ENCODE assay signal across 8 cellular contexts in genomic region chr1:55702064-55702463, GRCh38.
DNase-seq lines count a peak whose midpoint lies in the region; ATAC-seq and TF ChIP-seq lines count a peak whose summit lies in the region.

No MANE protein-coding gene starts in this region.

- no peak overlapping the region for H3K27ac ChIP-seq in CD8-positive, alpha-beta T cell (ENCODE audit: low read depth, low read length)
- H3K27ac ChIP-seq in left lung = no peak overlapping the region

- H3K27me3 Mint-ChIP-seq in CD8-positive, alpha-beta T cell (ENCODE audit: low read depth) = peaks cover 9% of the 10 kb centered on the region
- no peaks in the 10 kb centered on the region for H3K27me3 Mint-ChIP-seq in activated T-cell treated with anti-CD3 and anti-CD28 coated beads, Interleukin-2, amount 50 U/mL, for 4 hours (ENCODE audit: low read depth)

- no peak overlapping the region for H3K9ac ChIP-seq in adipocyte (ENCODE audit: low read length)

- DNase-seq in CD8-positive, alpha-beta T cell = no peak
- peak; percentile 41 for DNase-seq in HuH-7 (ENCODE audit: low spot score)
- DNase-seq in adipocyte (ENCODE audit: low read depth) = peak; percentile 24
- no peak for DNase-seq in left lung
- DNase-seq in HuH-7.5 (ENCODE audit: low spot score) = no peak
- no peak for DNase-seq in NCI-H128 (lab: John Stamatoyannopoulos, UW; ENCODE audit: unreplicated experiment)
- no peak for DNase-seq in activated T-cell treated with anti-CD3 and anti-CD28 coated beads, Interleukin-2, amount 50 U/mL, for 4 hours

- H3K4me1 Mint-ChIP-seq in CD8-positive, alpha-beta T cell (ENCODE audit: low read depth) = no peaks in the 10 kb centered on the region
- H3K4me1 Mint-ChIP-seq in activated T-cell treated with anti-CD3 and anti-CD28 coated beads, Interleukin-2, amount 50 U/mL, for 4 hours (ENCODE audit: low read depth) = no peaks in the 10 kb centered on the region

- H3K9me3 ChIP-seq in CD8-positive, alpha-beta T cell (ENCODE audit: low read length) = no peaks in the 10 kb centered on the region
- no peaks in the 10 kb centered on the region for H3K9me3 ChIP-seq in adipocyte (ENCODE audit: control insufficient read depth, low read length)
- no peaks in the 10 kb centered on the region for H3K9me3 ChIP-seq in left lung

- CTCF ChIA-PET in CD8-positive, alpha-beta T cell (lab: Charles Lee) = no interaction called here

- intact Hi-C loops in CD8-positive, alpha-beta T cell (cut with DNase I, micrococcal nuclease) = no loop called here
- intact Hi-C loops in left lung (cut with DNase I) = no loop called here

- H3K4me3 Mint-ChIP-seq in CD8-positive, alpha-beta T cell = no peak overlapping the region
- H3K4me3 Mint-ChIP-seq in activated T-cell treated with anti-CD3 and anti-CD28 coated beads, Interleukin-2, amount 50 U/mL, for 4 hours = no peak overlapping the region

- H3K27me3 ChIP-seq in CD8-positive, alpha-beta T cell (ENCODE audit: insufficient read depth, low read length) = no peaks in the 10 kb centered on the region
- no peaks in the 10 kb centered on the region for H3K27me3 ChIP-seq in adipocyte (replicated peaks; ENCODE audit: control insufficient read depth, insufficient read depth, low read length)
- H3K27me3 ChIP-seq in left lung = no peaks in the 10 kb centered on the region

- peak; percentile 29 for TF ChIP-seq CTCF in CD8-positive, alpha-beta T cell (IDR thresholded peaks at IDR 0.05)
- peak; percentile 51 to 70 for TF ChIP-seq CTCF in left lung (IDR thresholded peaks at IDR 0.05)

- no peaks in the 10 kb centered on the region for H3K36me3 Mint-ChIP-seq in CD8-positive, alpha-beta T cell
- H3K36me3 Mint-ChIP-seq in activated T-cell treated with anti-CD3 and anti-CD28 coated beads, Interleukin-2, amount 50 U/mL, for 4 hours (ENCODE audit: insufficient read depth) = no peaks in the 10 kb centered on the region

- no peak overlapping the region for H3K4me3 ChIP-seq in CD8-positive, alpha-beta T cell (ENCODE audit: low read depth, low read length)
- no peak overlapping the region for H3K4me3 ChIP-seq in adipocyte (ENCODE audit: low read length)
- H3K4me3 ChIP-seq in left lung = no peak overlapping the region

- no peaks in the 10 kb centered on the region for H3K9me3 Mint-ChIP-seq in CD8-positive, alpha-beta T cell
- H3K9me3 Mint-ChIP-seq in activated T-cell treated with anti-CD3 and anti-CD28 coated beads, Interleukin-2, amount 50 U/mL, for 4 hours = no peaks in the 10 kb centered on the region

- POLR2A ChIA-PET in CD8-positive, alpha-beta T cell (lab: Charles Lee) = no interaction called here

- no peaks in the 10 kb centered on the region for H3K36me3 ChIP-seq in CD8-positive, alpha-beta T cell (ENCODE audit: insufficient read depth, low read length)
- no peaks in the 10 kb centered on the region for H3K36me3 ChIP-seq in adipocyte (ENCODE audit: control insufficient read depth, insufficient read depth, low read length, severe bottlenecking)
- H3K36me3 ChIP-seq in left lung = no peaks in the 10 kb centered on the region

- no peak for ATAC-seq in CD8-positive, alpha-beta T cell
- peak; percentile 90 for ATAC-seq in GM21360 (IDR thresholded peaks at IDR 0.05; ENCODE audit: unreplicated experiment)
- ATAC-seq in left lung = peak; percentile 88
- ATAC-seq in activated T-cell treated with anti-CD3 and anti-CD28 coated beads, Interleukin-2, amount 50 U/mL, for 4 hours = no peak

- H3K27ac Mint-ChIP-seq in CD8-positive, alpha-beta T cell = no peak overlapping the region

- no peaks in the 10 kb centered on the region for H3K4me1 ChIP-seq in CD8-positive, alpha-beta T cell (ENCODE audit: insufficient read depth, low read length)
- peaks cover 23% of the 10 kb centered on the region for H3K4me1 ChIP-seq in adipocyte (ENCODE audit: control insufficient read depth, insufficient read depth, low read length)
- no peaks in the 10 kb centered on the region for H3K4me1 ChIP-seq in left lung

Comparison
In these comparisons a context has a peak if more than half of its experiments do, and no peak if none do; other contexts are left out.
1. ATAC-seq: peak in GM21360 (single experiment) and left lung (single experiment); none in CD8-positive, alpha-beta T cell (single experiment) and activated T-cell treated with anti-CD3 and anti-CD28 coated beads, Interleukin-2, amount 50 U/mL, for 4 hours (0 of 2).
2. DNase-seq: peak in HuH-7 (single experiment) and adipocyte (single experiment); none in CD8-positive, alpha-beta T cell (0 of 7), left lung (0 of 2), HuH-7.5 (single experiment), NCI-H128 (single experiment) and activated T-cell treated with anti-CD3 and anti-CD28 coated beads, Interleukin-2, amount 50 U/mL, for 4 hours (single experiment).